ENCODE assay signal across 8 cellular contexts in genomic region chr4:2260336-2261109, GRCh38. TPM values are rescaled to one million over a fixed set of nuclear protein-coding genes. Genes with fewer than 3 reads are reported as not detected.
DNase-seq lines count a peak whose midpoint lies in the region; ATAC-seq and TF ChIP-seq lines count a peak whose summit lies in the region.

No MANE protein-coding gene starts in this region.

- TF ChIP-seq CTCF in mammary epithelial cell (conservative IDR thresholded peaks at IDR 0.05 in 1 of 2, IDR thresholded peaks at IDR 0.05 in 1 of 2; ENCODE audit: extremely low read depth in 1 of 2, insufficient read depth in 1 of 2, low read depth in 1 of 2, low read length in 2 of 2) (no peak), right lobe of liver (IDR thresholded peaks at IDR 0.05) (no peak), tibial artery (IDR thresholded peaks at IDR 0.05) (no peak)

- dilution Hi-C loops in mammary epithelial cell (cut with HindIII; ENCODE audit: low sequenced_read_pairs), result loop anchor here (5.0 kb wide), 1 partner anchor 42 kb away; no protein-coding TSS in a partner anchor

- H2AFZ ChIP-seq in mammary epithelial cell (ENCODE audit: low read depth, low read length), result peak overlapping the region; percentile 85

- intact Hi-C loops in activated CD4-positive, alpha-beta T cell treated with anti-CD3 and anti-CD28 coated beads, Interleukin-2, amount 10 ng/mL, durations not matched to agents 24 days and 14 days (cut with micrococcal nuclease), result no loop called here
- intact Hi-C loops in mammary epithelial cell (cut with micrococcal nuclease) (no loop called here), right lobe of liver (cut with DNase I) (no loop called here), tibial artery (cut with DNase I; ENCODE audit: low total_unique reads) (loop anchor here (10.0 kb wide), 1 partner anchor 256 kb away; the partner anchor contains the start of gene NELFA)

- no peak for DNase-seq in activated CD4-positive, alpha-beta T cell treated with anti-CD3 and anti-CD28 coated beads, Interleukin-2, amount 10 ng/mL, durations not matched to agents 24 days and 14 days
- no peak for DNase-seq in activated CD4-positive, alpha-beta T cell treated with anti-CD3 and anti-CD28 coated beads, Interleukin-2, amount 50 U/mL, for 48 hours
- DNase-seq in mammary epithelial cell (no peak), right lobe of liver (peak; percentile 37 to 60 (median 46)), tibial artery (peak; percentile 34 to 68), foreskin melanocyte (no peak), NCI-H2171 treated with DMSO at 0.1 percent for 48 hours (lab: John Stamatoyannopoulos, UW) (no peak)

- H3K9ac ChIP-seq in mammary epithelial cell (ENCODE audit: insufficient read depth, low read length), result no peak overlapping the region

- H3K27me3 ChIP-seq in mammary epithelial cell (ENCODE audit: insufficient read depth, low read length) (no peaks in the 10 kb centered on the region), right lobe of liver (no peaks in the 10 kb centered on the region), tibial artery (peaks cover 0 to 3% of the 10 kb centered on the region in 2 donors)

- H3K9me3 Mint-ChIP-seq in activated CD4-positive, alpha-beta T cell treated with anti-CD3 and anti-CD28 coated beads, Interleukin-2, amount 10 ng/mL, durations not matched to agents 24 days and 14 days, result no peaks in the 10 kb centered on the region

- no peaks in the 10 kb centered on the region for H4K20me1 ChIP-seq in mammary epithelial cell (ENCODE audit: insufficient read depth, low read length)

- ATAC-seq in right lobe of liver (no peak), HG02840 (IDR thresholded peaks at IDR 0.05; ENCODE audit: low FRiP score, unreplicated experiment) (no peak)

- peak overlapping the region; percentile 74 to 82 (median 80) for H3K4me3 ChIP-seq in mammary epithelial cell (replicated peaks in 1 of 3; ENCODE audit: insufficient read depth in 1 of 3, low read depth in 2 of 3, low read length in 3 of 3)
- peak overlapping the region; percentile 86 to 93 (median 90) for H3K4me3 ChIP-seq in right lobe of liver
- H3K4me3 ChIP-seq in tibial artery, result peak overlapping the region; percentile 93 to 95

- no peak overlapping the region for H3K27ac ChIP-seq in mammary epithelial cell (ENCODE audit: insufficient read depth, low read depth, low read length)
- H3K27ac ChIP-seq in right lobe of liver, result peak overlapping the region; percentile 57 to 76 (median 73)
- H3K27ac ChIP-seq in tibial artery, result peak overlapping the region; percentile 95 to 96

- peak overlapping the region; percentile 94 for H3K4me2 ChIP-seq in mammary epithelial cell (ENCODE audit: insufficient read depth, low read depth, low read length)

- BruUV-seq in mammary epithelial cell (replicated peaks; lab: Mats Ljungman, UMichigan), result no TSS peak

- CTCF ChIA-PET in mammary epithelial cell (lab: Charles Lee; ENCODE audit: low non-redundant PET), result no interaction called here

- no peak overlapping the region for H3K27ac Mint-ChIP-seq in activated CD4-positive, alpha-beta T cell treated with anti-CD3 and anti-CD28 coated beads, Interleukin-2, amount 10 ng/mL, durations not matched to agents 24 days and 14 days

- H3K27me3 Mint-ChIP-seq in activated CD4-positive, alpha-beta T cell treated with anti-CD3 and anti-CD28 coated beads, Interleukin-2, amount 10 ng/mL, durations not matched to agents 24 days and 14 days, result no peaks in the 10 kb centered on the region

- H3K9me3 ChIP-seq in mammary epithelial cell (replicated peaks; ENCODE audit: insufficient read depth, low read length), result no peaks in the 10 kb centered on the region
- H3K9me3 ChIP-seq in right lobe of liver, result no peaks in the 10 kb centered on the region
- H3K9me3 ChIP-seq in tibial artery, result no peaks in the 10 kb centered on the region

- H3K79me2 ChIP-seq in mammary epithelial cell (ENCODE audit: insufficient read depth, low read length), result peaks cover 36% of the 10 kb centered on the region

- H3K36me3 ChIP-seq in mammary epithelial cell (ENCODE audit: insufficient read depth, low read length), result no peaks in the 10 kb centered on the region
- no peaks in the 10 kb centered on the region for H3K36me3 ChIP-seq in right lobe of liver
- peaks cover 0 to 9% (median 4%) of the 10 kb centered on the region in 3 donors for H3K36me3 ChIP-seq in tibial artery

- 50% methylated on average over 2 of the region's 23 CpGs for WGBS in mammary epithelial cell (ENCODE audit: low coverage, missing lambda C conversion rate)
- WGBS in right lobe of liver (ENCODE audit: insufficient coverage, low coverage, low lambda C conversion rate, missing lambda C conversion rate), result 22% methylated on average over 5 of the region's 23 CpGs

- peak overlapping the region; percentile 76 for H3K4me3 Mint-ChIP-seq in activated CD4-positive, alpha-beta T cell treated with anti-CD3 and anti-CD28 coated beads, Interleukin-2, amount 10 ng/mL, durations not matched to agents 24 days and 14 days

- no peaks in the 10 kb centered on the region for H3K4me1 Mint-ChIP-seq in activated CD4-positive, alpha-beta T cell treated with anti-CD3 and anti-CD28 coated beads, Interleukin-2, amount 10 ng/mL, durations not matched to agents 24 days and 14 days

- no peak for TF ChIP-seq POLR2A in right lobe of liver (IDR thresholded peaks at IDR 0.05)

- in situ Hi-C loops in mammary epithelial cell (cut with MboI; ENCODE audit: low sequenced_read_pairs in 2 of 2), result no loop called here

- H3K4me1 ChIP-seq in mammary epithelial cell (ENCODE audit: insufficient read depth, low read length) (peaks cover 33% of the 10 kb centered on the region), right lobe of liver (peaks cover 0 to 31% (median 3%) of the 10 kb centered on the region in 4 donors), tibial artery (peaks cover 3 to 76% (median 61%) of the 10 kb centered on the region in 4 donors)

- H3K36me3 Mint-ChIP-seq in activated CD4-positive, alpha-beta T cell treated with anti-CD3 and anti-CD28 coated beads, Interleukin-2, amount 10 ng/mL, durations not matched to agents 24 days and 14 days (ENCODE audit: low read depth), result no peaks in the 10 kb centered on the region

RNA-seq across cellular contexts. Expression of gene MXD4, which starts 1.4 kb away (rescaled TPM):
- 4.9 and 5.2 TPM in 2 replicates for total RNA-seq in activated CD4-positive, alpha-beta T cell treated with anti-CD3 and anti-CD28 coated beads, Interleukin-2, amount 10 ng/mL, durations not matched to agents 24 days and 14 days
- total RNA-seq in mammary epithelial cell, result 10 to 100 TPM; 26.0 to 36.8 TPM
- polyA plus RNA-seq in mammary epithelial cell, result 17.8 TPM
- 12.4 TPM for polyA minus RNA-seq in mammary epithelial cell
- 10 to 100 TPM; 17.8 to 23.0 (median 19.7) TPM for total RNA-seq in right lobe of liver

RNA-seq across cellular contexts. Expression of gene HAUS3, which starts 18.6 kb away (rescaled TPM):
- 19.3 and 19.4 TPM in 2 replicates for total RNA-seq in activated CD4-positive, alpha-beta T cell treated with anti-CD3 and anti-CD28 coated beads, Interleukin-2, amount 10 ng/mL, durations not matched to agents 24 days and 14 days
- total RNA-seq in mammary epithelial cell (10 to 100 TPM in 1 of 2 donors, 1 to 10 TPM in 1; 9.2 to 12.8 TPM), right lobe of liver (1 to 10 TPM; 3.5 to 5.1 (median 4.6) TPM)
- 4.2 TPM for polyA plus RNA-seq in mammary epithelial cell
- 3.5 TPM for polyA minus RNA-seq in mammary epithelial cell

RNA-seq across cellular contexts. Expression of gene POLN, which starts 18.6 kb away (rescaled TPM):
- 1.9 and 2.3 TPM in 2 replicates for total RNA-seq in activated CD4-positive, alpha-beta T cell treated with anti-CD3 and anti-CD28 coated beads, Interleukin-2, amount 10 ng/mL, durations not matched to agents 24 days and 14 days
- under 1 TPM; 0.42 to 0.83 TPM for total RNA-seq in mammary epithelial cell
- polyA plus RNA-seq in mammary epithelial cell, result 0.18 TPM
- not detected for polyA minus RNA-seq in mammary epithelial cell
- 1 to 10 TPM in 4 of 6 experiments, under 1 TPM in 2; 0.87 to 2.5 (median 1.4) TPM for total RNA-seq in right lobe of liver

Comparison
In these comparisons a context has a peak if more than half of its experiments do, and no peak if none do; other contexts are left out.
1. DNase-seq: peak in right lobe of liver (3 of 3) and tibial artery (2 of 2); none in activated CD4-positive, alpha-beta T cell treated with anti-CD3 and anti-CD28 coated beads, Interleukin-2, amount 10 ng/mL, durations not matched to agents 24 days and 14 days (single experiment), activated CD4-positive, alpha-beta T cell treated with anti-CD3 and anti-CD28 coated beads, Interleukin-2, amount 50 U/mL, for 48 hours (0 of 2), mammary epithelial cell (single experiment), foreskin melanocyte (single experiment) and NCI-H2171 treated with DMSO at 0.1 percent for 48 hours (single experiment).
2. Peak in every context shown above with its lines, with median percentiles within 50 percentile points of each other: H3K4me3 ChIP-seq.